9 cellular contexts compared by ENCODE assay signal in genomic region chrX:70979136-70979762, GRCh38. TPM values are rescaled to one million over a fixed set of nuclear protein-coding genes. Genes with fewer than 3 reads are reported as not detected.
DNase-seq lines count a peak whose midpoint lies in the region; FAIRE-seq and TF ChIP-seq lines count a peak whose summit lies in the region.
"Had no signal": no experiment of that assay in that cellular context is flagged by ENCODE, and none has a peak within 500 bp of the region (broad histone marks: within the 10 kb centered on the region; RNA-seq: fewer than 3 reads in every experiment).

No MANE protein-coding gene starts in this region.

- H3K4ac ChIP-seq in mesenchymal stem cell (ENCODE audit: low read depth in 1 of 2, low read length in 2 of 2): no peak overlapping the region

- no peak overlapping the region for H2BK12ac ChIP-seq in mesenchymal stem cell (ENCODE audit: low read length in 2 of 2)

- peaks cover 7% of the 10 kb centered on the region for H3K4me1 ChIP-seq in HUES6 (ENCODE audit: control insufficient read depth, insufficient read depth, low read length)
- no peaks in the 10 kb centered on the region for H3K4me1 ChIP-seq in mesenchymal stem cell (ENCODE audit: control insufficient read depth, insufficient read depth, low read depth, low read length)

- H3K14ac ChIP-seq in mesenchymal stem cell (ENCODE audit: low read length in 2 of 2): no peak overlapping the region

- H2BK120ac ChIP-seq in mesenchymal stem cell (ENCODE audit: low read depth, low read length): no peak overlapping the region

- no peak for FAIRE-seq in H54 (lab: Jason Lieb, UNC)

- no peak overlapping the region for H4K8ac ChIP-seq in mesenchymal stem cell (ENCODE audit: low read length)

- DNase-seq in DMS114 treated with DMSO at 0.1 percent for 48 hours (lab: John Stamatoyannopoulos, UW; ENCODE audit: unreplicated experiment) (peak; percentile 7), astrocyte of the spinal cord (ENCODE audit: low read depth, low spot score) (peak; percentile 40), mesenchymal stem cell (peak; percentile 57), H54 (ENCODE audit: insufficient read length, low spot score) (no peak), UCSD-AML1 (lab: John Stamatoyannopoulos, UW; ENCODE audit: unreplicated experiment) (no peak), NCI-H128 (lab: John Stamatoyannopoulos, UW; ENCODE audit: unreplicated experiment) (no peak), NK-92 (lab: John Stamatoyannopoulos, UW; ENCODE audit: unreplicated experiment) (no peak)
- DNase-seq: stimulated activated CD4-positive, alpha-beta T cell treated with anti-CD3 and anti-CD28 coated beads, Interleukin-12 subunit alpha, Interleukin-12 subunit beta, amount 100 ng/mL, for 4 hours had no signal

- peak; percentile 51 for TF ChIP-seq CTCF in astrocyte of the spinal cord (IDR thresholded peaks at IDR 0.05; ENCODE audit: low read depth, low read length)

- no peak overlapping the region for H2AFZ ChIP-seq in mesenchymal stem cell (ENCODE audit: low read depth, low read length)

- H4K91ac ChIP-seq in mesenchymal stem cell (ENCODE audit: low read length): no peak overlapping the region

- H2BK5ac ChIP-seq in mesenchymal stem cell (ENCODE audit: low read depth, low read length, poor library complexity, severe bottlenecking): no peak overlapping the region

- in situ Hi-C loops in astrocyte of the spinal cord (cut with HindIII; ENCODE audit: low sequenced_read_pairs): no loop called here

- H3K9me3 ChIP-seq in HUES6 (ENCODE audit: control insufficient read depth, insufficient read depth, low read depth, low read length) (no peaks in the 10 kb centered on the region; the same call in 1 of the 2 replicates), mesenchymal stem cell (ENCODE audit: control insufficient read depth, low read length) (no peaks in the 10 kb centered on the region)

- H2AK5ac ChIP-seq in mesenchymal stem cell (ENCODE audit: low read length, severe bottlenecking): no peak overlapping the region

- peak overlapping the region; percentile 46 for H3K9ac ChIP-seq in HUES6 (ENCODE audit: low read length)
- H3K9ac ChIP-seq in mesenchymal stem cell (ENCODE audit: low read length): peak overlapping the region; percentile 47

- H3K27ac ChIP-seq in HUES6 (ENCODE audit: low read depth, low read length): no peak overlapping the region
- H3K27ac ChIP-seq in mesenchymal stem cell (ENCODE audit: low read length, poor library complexity, severe bottlenecking): no peak overlapping the region

- H3K27me3 ChIP-seq in HUES6 (ENCODE audit: control insufficient read depth, insufficient read depth, low read length) (no peaks in the 10 kb centered on the region), mesenchymal stem cell (ENCODE audit: control insufficient read depth in 1 of 2, insufficient read depth in 1 of 2, low read length in 2 of 2) (peaks cover 0 to 4% of the 10 kb centered on the region in 2 experiments)

- no peak overlapping the region for H3K23ac ChIP-seq in mesenchymal stem cell (ENCODE audit: low read length in 2 of 2)

- H3K4me3 ChIP-seq in HUES6 (ENCODE audit: low read depth, low read length): no peak overlapping the region
- H3K4me3 ChIP-seq in astrocyte of the spinal cord (ENCODE audit: low read depth, low read length): no peak overlapping the region
- no peak overlapping the region for H3K4me3 ChIP-seq in mesenchymal stem cell (ENCODE audit: insufficient read depth in 1 of 2, low read depth in 1 of 2, low read length in 2 of 2)

- no peak overlapping the region for H3K4me2 ChIP-seq in mesenchymal stem cell (ENCODE audit: low read length, poor library complexity, severe bottlenecking)

- no peaks in the 10 kb centered on the region for H3K79me1 ChIP-seq in mesenchymal stem cell (replicated peaks; ENCODE audit: low read length, poor library complexity, severe bottlenecking)

- TF ChIP-seq POLR2A in H54 (IDR thresholded peaks at IDR 0.05; ENCODE audit: low read depth, low read length): no peak

- H2BK15ac ChIP-seq in mesenchymal stem cell (ENCODE audit: low read depth, poor library complexity, severe bottlenecking): no peak overlapping the region

- WGBS in mesenchymal stem cell: 12% methylated on average over 8 of the region's 9 CpGs

- no peaks in the 10 kb centered on the region for H3K36me3 ChIP-seq in HUES6 (ENCODE audit: control insufficient read depth, insufficient read depth, low read length)
- H3K36me3 ChIP-seq in mesenchymal stem cell (ENCODE audit: control insufficient read depth in 1 of 2, insufficient read depth in 2 of 2, low read depth in 1 of 2, low read length in 2 of 2): no peaks in the 10 kb centered on the region

- H3K18ac ChIP-seq in mesenchymal stem cell (ENCODE audit: low read depth in 1 of 2, low read length in 2 of 2): no peak overlapping the region

RNA-seq across cellular contexts. Expression of gene SLC7A3, which starts 48.4 kb away (rescaled TPM):
- 0.84 TPM for polyA plus RNA-seq in mesenchymal stem cell (2013, experiment 1 of 2)
- polyA plus RNA-seq in mesenchymal stem cell (2013, experiment 2 of 2): 0.71 TPM

Comparison
In these comparisons a context has a peak if more than half of its experiments do, and no peak if none do; other contexts are left out.
1. DNase-seq: peak in DMS114 treated with DMSO at 0.1 percent for 48 hours (single experiment), astrocyte of the spinal cord (single experiment) and mesenchymal stem cell (single experiment); none in H54 (single experiment), UCSD-AML1 (single experiment), NCI-H128 (single experiment) and NK-92 (single experiment).